ENCODE assay signal across 1 cellular context in the genomic region with DNA sequence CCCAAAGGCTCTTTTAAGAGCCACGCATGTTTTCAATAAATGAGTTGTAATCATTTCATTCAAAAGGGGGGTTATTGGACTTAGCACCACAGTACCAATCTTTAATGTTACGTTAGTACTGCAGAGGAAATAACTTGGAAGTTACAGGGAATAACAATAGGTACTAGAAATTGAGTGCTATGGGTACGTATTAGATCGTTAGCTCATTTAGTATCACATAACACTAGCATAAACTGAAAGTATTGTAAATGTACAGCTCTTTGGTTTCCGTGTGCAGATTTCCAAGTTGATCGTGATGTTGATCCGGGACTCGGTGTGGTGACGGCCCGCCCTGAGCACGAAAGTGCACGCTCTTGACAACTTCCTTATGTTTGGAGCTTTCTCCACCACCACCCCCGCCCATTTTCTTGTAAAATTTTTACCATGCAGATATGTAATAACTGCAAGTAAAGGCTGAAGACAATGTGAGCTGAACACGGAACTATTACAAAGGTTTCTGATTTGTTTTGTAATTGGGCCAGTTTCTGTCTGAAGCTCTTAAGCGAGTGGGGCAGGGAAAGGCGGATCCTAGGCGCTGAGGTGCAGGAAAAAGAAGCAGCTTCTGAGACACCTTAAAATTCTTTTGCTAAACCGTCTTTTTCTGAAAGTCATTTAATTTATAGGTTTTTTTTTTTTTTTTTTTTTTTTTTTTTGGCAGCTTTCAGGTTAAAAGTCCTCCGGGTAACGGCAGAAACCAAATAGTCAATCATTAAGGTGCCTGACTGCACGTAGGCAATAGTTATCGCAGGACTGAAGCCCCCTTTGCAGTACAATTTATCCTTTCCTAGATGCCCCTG.
TF ChIP-seq lines count a peak whose summit lies in the region.

No MANE protein-coding gene starts in this region.

TF ChIP-seq in HepG2, 621 proteins besides CTCF, POLR2A, EP300 and RAD21 (continued from another document):
- TF ChIP-seq, protein P1, sequence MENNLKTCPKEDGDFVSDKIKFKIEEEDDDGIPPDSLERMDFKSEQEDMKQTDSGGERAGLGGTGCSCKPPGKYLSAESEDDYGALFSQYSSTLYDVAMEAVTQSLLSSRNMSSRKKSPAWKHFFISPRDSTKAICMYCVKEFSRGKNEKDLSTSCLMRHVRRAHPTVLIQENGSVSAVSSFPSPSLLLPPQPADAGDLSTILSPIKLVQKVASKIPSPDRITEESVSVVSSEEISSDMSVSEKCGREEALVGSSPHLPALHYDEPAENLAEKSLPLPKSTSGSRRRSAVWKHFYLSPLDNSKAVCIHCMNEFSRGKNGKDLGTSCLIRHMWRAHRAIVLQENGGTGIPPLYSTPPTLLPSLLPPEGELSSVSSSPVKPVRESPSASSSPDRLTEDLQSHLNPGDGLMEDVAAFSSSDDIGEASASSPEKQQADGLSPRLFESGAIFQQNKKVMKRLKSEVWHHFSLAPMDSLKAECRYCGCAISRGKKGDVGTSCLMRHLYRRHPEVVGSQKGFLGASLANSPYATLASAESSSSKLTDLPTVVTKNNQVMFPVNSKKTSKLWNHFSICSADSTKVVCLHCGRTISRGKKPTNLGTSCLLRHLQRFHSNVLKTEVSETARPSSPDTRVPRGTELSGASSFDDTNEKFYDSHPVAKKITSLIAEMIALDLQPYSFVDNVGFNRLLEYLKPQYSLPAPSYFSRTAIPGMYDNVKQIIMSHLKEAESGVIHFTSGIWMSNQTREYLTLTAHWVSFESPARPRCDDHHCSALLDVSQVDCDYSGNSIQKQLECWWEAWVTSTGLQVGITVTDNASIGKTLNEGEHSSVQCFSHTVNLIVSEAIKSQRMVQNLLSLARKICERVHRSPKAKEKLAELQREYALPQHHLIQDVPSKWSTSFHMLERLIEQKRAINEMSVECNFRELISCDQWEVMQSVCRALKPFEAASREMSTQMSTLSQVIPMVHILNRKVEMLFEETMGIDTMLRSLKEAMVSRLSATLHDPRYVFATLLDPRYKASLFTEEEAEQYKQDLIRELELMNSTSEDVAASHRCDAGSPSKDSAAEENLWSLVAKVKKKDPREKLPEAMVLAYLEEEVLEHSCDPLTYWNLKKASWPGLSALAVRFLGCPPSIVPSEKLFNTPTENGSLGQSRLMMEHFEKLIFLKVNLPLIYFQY (CRISPR knock-in tag; IDR thresholded peaks at IDR 0.05; ENCODE audit: borderline replicate concordance): no peak
- TF ChIP-seq SRSF4 (IDR thresholded peaks at IDR 0.05; ENCODE audit: low read depth, low read length, poor library complexity, severe bottlenecking) (peak; percentile 90), TSC22D2 (CRISPR knock-in tag; IDR thresholded peaks at IDR 0.05; ENCODE audit: borderline replicate concordance) (no peak), ZNF737 (CRISPR knock-in tag; IDR thresholded peaks at IDR 0.05; ENCODE audit: borderline replicate concordance) (no peak), ZNF781 (CRISPR knock-in tag; IDR thresholded peaks at IDR 0.05; ENCODE audit: borderline replicate concordance, not compliant biosample characterization) (no peak), HOMEZ (CRISPR knock-in tag; IDR thresholded peaks at IDR 0.05; ENCODE audit: low read depth) (0 out of 2 replicates have a peak, but pooled peaks have one; percentile 1), MAF1 (CRISPR knock-in tag; IDR thresholded peaks at IDR 0.05; ENCODE audit: borderline replicate concordance) (no peak), MEIS2 (CRISPR knock-in tag; IDR thresholded peaks at IDR 0.05) (no peak), SIN3A (IDR thresholded peaks at IDR 0.05; ENCODE audit: borderline replicate concordance, low read depth, low read length) (0 out of 2 replicates have a peak, but pooled peaks have one; percentile 39), SNAI1 (CRISPR knock-in tag; IDR thresholded peaks at IDR 0.05; ENCODE audit: borderline replicate concordance) (0 out of 2 replicates have a peak, but pooled peaks have one; percentile 43), FUBP1 (CRISPR knock-in tag; IDR thresholded peaks at IDR 0.05; ENCODE audit: borderline replicate concordance) (no peak), XRCC5 (optimal IDR thresholded peaks at IDR 0.05; ENCODE audit: low read length) (no peak), ZNF816 (CRISPR knock-in tag; IDR thresholded peaks at IDR 0.05; ENCODE audit: borderline replicate concordance) (peak; percentile 93), POLR2AphosphoS5 (IDR thresholded peaks at IDR 0.05; ENCODE audit: low read depth, low read length) (peak; percentile 21; the same call in 1 of the 2 replicates), CEBPG (CRISPR knock-in tag; IDR thresholded peaks at IDR 0.05) (no peak), ZNF329 (CRISPR knock-in tag; IDR thresholded peaks at IDR 0.05; ENCODE audit: low read depth) (0 out of 2 replicates have a peak, but pooled peaks have one; percentile 31), MAFF (IDR thresholded peaks at IDR 0.05; ENCODE audit: low read depth, low read length) (no peak), ZNF749 (CRISPR knock-in tag; IDR thresholded peaks at IDR 0.05; ENCODE audit: borderline replicate concordance) (peak; percentile 40; the same call in 1 of the 2 replicates), ZNF550 (CRISPR knock-in tag; IDR thresholded peaks at IDR 0.05; ENCODE audit: borderline replicate concordance) (no peak), FOSL2 (CRISPR knock-in tag; IDR thresholded peaks at IDR 0.05) (no peak), ZNF691 (CRISPR knock-in tag; IDR thresholded peaks at IDR 0.05; ENCODE audit: borderline replicate concordance, low read depth) (no peak), ZNF670 (CRISPR knock-in tag; IDR thresholded peaks at IDR 0.05; ENCODE audit: borderline replicate concordance) (peak; percentile 77; the same call in 1 of the 2 replicates), RBFOX2 (IDR thresholded peaks at IDR 0.05; ENCODE audit: low read depth, low read length) (peak; percentile 84), MEIS1 (CRISPR knock-in tag; IDR thresholded peaks at IDR 0.05; ENCODE audit: borderline replicate concordance) (no peak), AGO2 (optimal IDR thresholded peaks at IDR 0.05; ENCODE audit: low read depth, low read length) (peak; percentile 85), RBM39 (IDR thresholded peaks at IDR 0.05; ENCODE audit: low read depth, low read length, poor library complexity, severe bottlenecking) (peak; percentile 9), RELA (CRISPR knock-in tag; IDR thresholded peaks at IDR 0.05) (no peak), CREB1 (IDR thresholded peaks at IDR 0.05) (no peak), CREB1 (CRISPR knock-in tag; IDR thresholded peaks at IDR 0.05) (0 out of 2 replicates have a peak, but pooled peaks have one; percentile 41)
- TF ChIP-seq, protein P2, sequence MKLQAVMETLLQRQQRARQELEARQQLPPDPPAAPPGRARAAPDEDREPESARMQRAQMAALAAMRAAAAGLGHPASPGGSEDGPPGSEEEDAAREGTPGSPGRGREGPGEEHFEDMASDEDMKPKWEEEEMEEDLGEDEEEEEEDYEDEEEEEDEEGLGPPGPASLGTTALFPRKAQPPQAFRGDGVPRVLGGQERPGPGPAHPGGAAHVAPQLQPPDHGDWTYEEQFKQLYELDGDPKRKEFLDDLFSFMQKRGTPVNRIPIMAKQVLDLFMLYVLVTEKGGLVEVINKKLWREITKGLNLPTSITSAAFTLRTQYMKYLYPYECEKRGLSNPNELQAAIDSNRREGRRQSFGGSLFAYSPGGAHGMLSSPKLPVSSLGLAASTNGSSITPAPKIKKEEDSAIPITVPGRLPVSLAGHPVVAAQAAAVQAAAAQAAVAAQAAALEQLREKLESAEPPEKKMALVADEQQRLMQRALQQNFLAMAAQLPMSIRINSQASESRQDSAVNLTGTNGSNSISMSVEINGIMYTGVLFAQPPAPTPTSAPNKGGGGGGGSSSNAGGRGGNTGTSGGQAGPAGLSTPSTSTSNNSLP (IDR thresholded peaks at IDR 0.05; ENCODE audit: low read depth, low read length): no peak
- TF ChIP-seq, protein P3, sequence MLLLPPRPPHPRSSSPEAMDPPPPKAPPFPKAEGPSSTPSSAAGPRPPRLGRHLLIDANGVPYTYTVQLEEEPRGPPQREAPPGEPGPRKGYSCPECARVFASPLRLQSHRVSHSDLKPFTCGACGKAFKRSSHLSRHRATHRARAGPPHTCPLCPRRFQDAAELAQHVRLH (CRISPR knock-in tag; IDR thresholded peaks at IDR 0.05; ENCODE audit: borderline replicate concordance, low read depth): no peak
